In the genomic region with DNA sequence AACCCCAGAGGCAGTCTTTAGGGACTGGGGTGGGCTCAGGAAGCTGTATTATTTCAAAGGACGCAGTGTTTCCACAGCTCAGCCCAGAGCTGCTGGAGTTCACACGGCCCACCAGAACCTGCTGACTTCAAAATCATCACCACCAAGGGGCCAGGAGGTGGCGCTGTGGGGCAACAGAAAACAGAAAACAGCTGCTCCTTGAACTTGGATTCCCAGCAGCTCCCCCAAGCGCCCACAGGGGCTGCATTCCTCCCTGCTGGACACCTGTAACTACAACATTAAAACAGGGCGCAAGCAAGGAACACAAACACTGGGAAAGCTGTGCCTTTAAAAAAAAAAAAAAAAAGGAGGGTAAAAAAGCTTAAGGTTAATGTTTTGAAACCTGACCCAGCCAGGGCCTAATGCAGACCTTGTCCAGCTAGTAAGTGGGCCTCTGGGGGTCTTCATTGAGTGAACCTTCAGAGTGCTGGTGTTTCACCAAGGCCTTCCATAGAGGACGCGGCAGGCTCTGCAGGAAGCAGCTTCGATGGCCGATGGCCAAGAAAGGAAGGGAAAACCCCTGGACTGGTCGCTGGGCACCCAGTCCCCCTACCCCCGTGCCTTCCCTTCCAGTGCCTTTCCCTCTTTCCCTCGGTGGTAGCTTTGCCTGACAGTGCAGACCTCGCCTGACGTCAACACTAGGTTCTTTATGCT, we compare ENCODE assay signal across 9 cellular contexts. TPM values are rescaled to one million over a fixed set of nuclear protein-coding genes. Genes with fewer than 3 reads are reported as not detected.
DNase-seq lines count a peak whose midpoint lies in the region; ATAC-seq and TF ChIP-seq lines count a peak whose summit lies in the region.
"Had no signal": no experiment of that assay in that cellular context is flagged by ENCODE, and none has a peak within 500 bp of the region (broad histone marks: within the 10 kb centered on the region; RNA-seq: fewer than 3 reads in every experiment).

No MANE protein-coding gene starts in this region.

- no peaks in the 10 kb centered on the region for H3K27me3 ChIP-seq in kidney epithelial cell (ENCODE audit: control insufficient read depth, insufficient read depth, low read length)

- H3K27ac ChIP-seq in caudate nucleus (ENCODE audit: low read depth, low read length) = no peak overlapping the region

- no peaks in the 10 kb centered on the region for H3K36me3 ChIP-seq in kidney epithelial cell (ENCODE audit: control insufficient read depth, insufficient read depth, low read length)

- in situ Hi-C loops in Caki2 (cut with HindIII; ENCODE audit: low pct_unique_long_range_greater_than_20kb, low sequenced_read_pairs) = no loop called here

- no peak overlapping the region for H3K4me3 ChIP-seq in kidney epithelial cell (ENCODE audit: low read depth, low read length)

- peak; percentile 95 for TF ChIP-seq CTCF in kidney epithelial cell (IDR thresholded peaks at IDR 0.05; ENCODE audit: insufficient read depth, low read length, poor library complexity, severe bottlenecking)

- DNase-seq in Caki2 (ENCODE audit: low read depth) (peak; percentile 54), NCI-H345 treated with DMSO at 0.1 percent for 48 hours (lab: John Stamatoyannopoulos, UW; ENCODE audit: unreplicated experiment) (peak; percentile 73), caudate nucleus (lab: John Stamatoyannopoulos, UW) (peak in 57 of 61 donors; percentile 5 to 84 (median 59)), kidney epithelial cell (ENCODE audit: low read depth) (peak; percentile 60), mesenteric fat pad (ENCODE audit: low spot score) (no peak)
- peak; percentile 34 to 50 (median 47) for DNase-seq in activated CD4-positive, CD25-positive, alpha-beta regulatory T cell (lab: John Stamatoyannopoulos, UW)
- DNase-seq in stimulated activated CD4-positive, alpha-beta T cell treated with anti-CD3 and anti-CD28 coated beads, Interleukin-1b, Interleukin-23, amount 100 ng/mL, for 1 hour (ENCODE audit: low read depth in 2 of 2) = peak; percentile 47 to 61

- ATAC-seq in HG02798 (IDR thresholded peaks at IDR 0.05; ENCODE audit: poor library complexity, unreplicated experiment) = peak; percentile 55

RNA-seq across cellular contexts. Expression of gene MLPH, which starts 25.9 kb away (rescaled TPM):
- 27.2 and 33.8 TPM in 2 replicates for total RNA-seq in Caki2 (2014; rRNA removed; shearing (Covaris generic); ENCODE audit: low replicate concordance)
- total RNA-seq in kidney epithelial cell = 27.3 and 44.6 TPM in 2 replicates
- total RNA-seq in mesenteric fat pad = 7.3 TPM
- total RNA-seq: T-helper 2 cell treated with Interferon-gamma antibody and Interleukin-4, amounts not matched to agents 100 ng/mL and 5 ng/mL, for 36 hours had no signal

RNA-seq across cellular contexts. Expression of gene PRLH, which starts 53.5 kb away (rescaled TPM):
- total RNA-seq in Caki2 (2014; rRNA removed; shearing (Covaris generic); ENCODE audit: low replicate concordance) = not detected in 2 replicates
- total RNA-seq in kidney epithelial cell (not detected in 2 replicates), mesenteric fat pad (not detected)
- total RNA-seq: T-helper 2 cell treated with Interferon-gamma antibody and Interleukin-4, amounts not matched to agents 100 ng/mL and 5 ng/mL, for 36 hours had no signal
